ENCODE assay signal across 28 cellular contexts in the genomic region with DNA sequence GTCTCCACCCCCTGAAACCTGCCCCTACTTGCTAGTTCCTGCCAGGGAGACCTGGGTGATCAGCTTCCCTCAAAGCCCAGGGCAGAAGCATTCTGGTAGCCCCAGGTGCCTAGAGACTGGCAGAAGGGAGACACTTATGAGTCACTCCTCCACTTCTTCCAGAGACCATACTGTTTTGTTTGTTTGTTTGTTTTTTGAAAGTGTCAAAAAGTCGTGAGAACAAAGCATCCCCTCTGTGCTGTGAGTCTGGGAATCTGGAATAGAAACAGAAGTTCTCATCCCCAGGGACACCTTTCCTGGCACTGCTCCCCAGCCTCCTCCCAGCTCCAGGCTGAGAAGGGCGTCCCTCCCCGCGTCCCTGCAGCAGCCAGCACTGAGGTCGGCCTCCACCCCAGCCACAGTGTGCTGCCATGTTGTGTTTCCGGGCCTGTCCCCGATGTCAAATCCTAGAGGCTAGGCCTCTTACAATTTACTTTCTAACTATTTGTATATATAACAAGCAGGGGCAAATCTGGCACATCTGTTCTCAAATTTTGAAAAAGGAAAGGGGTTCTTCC.
DNase-seq lines count a peak whose midpoint lies in the region; ATAC-seq, FAIRE-seq and TF ChIP-seq lines count a peak whose summit lies in the region.
"Had no signal": no experiment of that assay in that cellular context is flagged by ENCODE, and none has a peak within 500 bp of the region (broad histone marks: within the 10 kb centered on the region; RNA-seq: fewer than 3 reads in every experiment).

No MANE protein-coding gene starts in this region.

- no peak overlapping the region for H3K4me3 ChIP-seq in kidney (ENCODE audit: low read length in 2 of 2)
- H3K4me3 ChIP-seq: BLaER1, GM12878, GM23338, HAP-1, PC-9 had no signal

- no peak for TF ChIP-seq CTCF in kidney (IDR thresholded peaks at IDR 0.05; ENCODE audit: borderline replicate concordance, extremely low read depth, insufficient read depth)

- H3K4me1 ChIP-seq in kidney (ENCODE audit: control insufficient read depth in 1 of 2, insufficient read depth in 1 of 2, low read depth in 1 of 2, low read length in 2 of 2), result no peaks in the 10 kb centered on the region
- H3K4me1 ChIP-seq: BLaER1, HAP-1 had no signal

- H3K9ac ChIP-seq in kidney (ENCODE audit: low read length in 2 of 2), result no peak overlapping the region
- H3K9ac ChIP-seq: BLaER1 had no signal

- no peak for FAIRE-seq in kidney (lab: Jason Lieb, UNC)
- FAIRE-seq: A204.1, GM12878 had no signal

- H3K9me3 ChIP-seq in kidney (ENCODE audit: control insufficient read depth in 1 of 2, low read length in 2 of 2), result no peaks in the 10 kb centered on the region
- H3K9me3 ChIP-seq: BLaER1, HAP-1 had no signal

- DNase-seq in Right ventricle myocardium inferior (ENCODE audit: missing footprints), result peak; percentile 65
- DNase-seq in cardiac septum (ENCODE audit: low spot score), result no peak
- peak; percentile 55 for DNase-seq in brain pericyte (ENCODE audit: low read depth, low spot score)
- DNase-seq in kidney, result peak; percentile 43
- DNase-seq in retina, result no peak
- DNase-seq in GOT3 (lab: John Stamatoyannopoulos, UW), result no peak
- DNase-seq: CD4-positive, CD25-positive, alpha-beta regulatory T cell; GDM1; HFFc6; IMR-90; KG1; MM.1S; NCI-H1048; NCI-H1417; NCI-H1694 treated with DMSO at 0.1 percent for 48 hours; NCI-H2081; NCI-H446; NCI-H524 treated with DMSO at 0.1 percent for 48 hours; NCI-H774; NK-92 treated with Interleukin-12 subunit alpha and Interleukin-12 subunit beta, amount 100 ng/mL, for 24 hours; PC-9; SHP77 had no signal

- no peaks in the 10 kb centered on the region for H3K36me3 ChIP-seq in kidney (ENCODE audit: control insufficient read depth in 1 of 2, insufficient read depth in 2 of 2, low read length in 2 of 2)
- H3K36me3 ChIP-seq: BLaER1, HAP-1 had no signal

- intact Hi-C loops in Right ventricle myocardium inferior (cut with DNase I) (no loop called here), cardiac septum (cut with DNase I) (no loop called here), kidney (cut with DNase I) (no loop called here)

- H3K27ac ChIP-seq in kidney (ENCODE audit: low read depth in 2 of 2, low read length in 2 of 2), result no peak overlapping the region
- H3K27ac ChIP-seq: BLaER1, PC-9 had no signal

- ATAC-seq in Right ventricle myocardium inferior (no peak), HG02938 (IDR thresholded peaks at IDR 0.05; ENCODE audit: unreplicated experiment) (no peak)
- ATAC-seq: GM12878, GM23338 had no signal

Comparison
In these comparisons a context has a peak if more than half of its experiments do, and no peak if none do; other contexts are left out.
1. DNase-seq: peak in Right ventricle myocardium inferior (single experiment), brain pericyte (single experiment) and kidney (single experiment); none in cardiac septum (single experiment), retina (single experiment) and GOT3 (single experiment).